Comparison of ENCODE assay signal across 9 cellular contexts in the genomic region with DNA sequence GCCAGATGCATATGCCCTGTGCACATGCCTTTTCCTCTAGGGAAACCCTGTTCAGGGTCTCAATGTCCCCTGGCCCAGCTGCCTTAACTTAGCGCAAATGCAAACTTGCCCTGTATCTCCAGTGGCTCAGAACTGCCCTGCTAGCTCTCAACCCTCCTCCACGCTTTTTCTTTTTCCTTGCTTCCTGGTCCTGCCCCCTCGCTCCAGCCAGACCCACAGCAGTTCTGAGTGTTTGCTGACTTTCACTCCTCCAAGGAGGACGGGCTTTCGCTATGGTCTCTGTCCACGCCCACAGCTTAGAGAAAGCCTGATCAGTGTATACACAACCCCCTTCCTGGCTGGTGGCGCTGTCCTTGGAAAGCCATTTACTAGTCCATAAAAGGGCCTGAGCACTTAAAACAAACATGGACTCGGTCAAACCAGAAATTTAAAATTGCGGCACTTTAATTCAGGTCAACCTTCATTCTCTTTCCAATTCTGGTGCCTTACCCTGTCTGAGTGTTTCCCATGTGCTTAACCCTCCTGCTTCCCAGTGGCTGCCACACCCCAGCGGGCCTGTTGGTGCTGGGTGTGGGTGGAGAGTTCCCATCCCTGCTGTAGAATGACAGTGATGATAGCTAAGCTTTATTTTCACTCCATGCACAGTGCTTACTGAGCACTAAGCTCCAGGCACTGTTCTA. TPM values are rescaled to one million over a fixed set of nuclear protein-coding genes. Genes with fewer than 3 reads are reported as not detected.
DNase-seq lines count a peak whose midpoint lies in the region; ATAC-seq and TF ChIP-seq lines count a peak whose summit lies in the region.
"Had no signal": no experiment of that assay in that cellular context is flagged by ENCODE, and none has a peak within 500 bp of the region (broad histone marks: within the 10 kb centered on the region; RNA-seq: fewer than 3 reads in every experiment).

No MANE protein-coding gene starts in this region.

- WGBS in body of pancreas, 2 donors, result 6 to 13% methylated on average over 10 of the region's 10 CpGs

- no peaks in the 10 kb centered on the region for H3K9me3 ChIP-seq in body of pancreas

- H3K9me3 Mint-ChIP-seq in chondrocyte (ENCODE audit: low read depth) (peaks cover 5% of the 10 kb centered on the region), glutamatergic neuron (ENCODE audit: unreplicated experiment) (no peaks in the 10 kb centered on the region)

- H3K27ac ChIP-seq in body of pancreas (peak overlapping the region; percentile 50 to 84 (median 80)), substantia nigra (ENCODE audit: low read depth, low read length, poor library complexity, severe bottlenecking) (peak overlapping the region; percentile 54)

- DNase-seq in HuH-7 (ENCODE audit: low spot score), result peak; percentile 78
- DNase-seq in body of pancreas, result peak; percentile 86 to 96 (median 94)
- peak; percentile 44 for DNase-seq in kidney epithelial cell (ENCODE audit: low read depth)
- peak in 8 of 49 donors; percentile 10 to 25 (median 18) for DNase-seq in substantia nigra (lab: John Stamatoyannopoulos, UW)
- DNase-seq in activated CD8-positive, alpha-beta memory T cell treated with anti-CD3 and anti-CD28 coated beads for 24 hours, result no peak
- no peak for DNase-seq in OCI-M1 (lab: John Stamatoyannopoulos, UW)
- no peak for DNase-seq in chondrocyte (ENCODE audit: low spot score)
- DNase-seq in glutamatergic neuron, result no peak
- DNase-seq: NCI-H526 treated with DMSO at 0.1 percent for 48 hours had no signal

- peak; percentile 29 to 80 (median 76) for TF ChIP-seq POLR2A in body of pancreas (IDR thresholded peaks at IDR 0.05)

- H3K36me3 ChIP-seq in body of pancreas (replicated peaks in 1 of 2; ENCODE audit: insufficient read depth in 1 of 2, low read depth in 2 of 2) (no peaks in the 10 kb centered on the region), kidney epithelial cell (ENCODE audit: control insufficient read depth, insufficient read depth, low read length) (no peaks in the 10 kb centered on the region)

- no peak overlapping the region for H3K4me3 Mint-ChIP-seq in chondrocyte (ENCODE audit: unreplicated experiment)
- no peak overlapping the region for H3K4me3 Mint-ChIP-seq in glutamatergic neuron (ENCODE audit: unreplicated experiment)

- peaks cover 41% of the 10 kb centered on the region for H3K4me1 ChIP-seq in body of pancreas

- H3K36me3 Mint-ChIP-seq in chondrocyte (ENCODE audit: low read depth) (no peaks in the 10 kb centered on the region), glutamatergic neuron (ENCODE audit: unreplicated experiment) (no peaks in the 10 kb centered on the region)

- ATAC-seq in body of pancreas, result peak; percentile 96

- H3K27me3 ChIP-seq in body of pancreas (no peaks in the 10 kb centered on the region), kidney epithelial cell (ENCODE audit: control insufficient read depth, insufficient read depth, low read length) (no peaks in the 10 kb centered on the region)

- TF ChIP-seq CTCF in body of pancreas (IDR thresholded peaks at IDR 0.05) (peak in 3 of 7 experiments; percentile 17 to 28 (median 22)), kidney epithelial cell (IDR thresholded peaks at IDR 0.05; ENCODE audit: insufficient read depth, low read length, poor library complexity, severe bottlenecking) (no peak), chondrocyte (IDR thresholded peaks at IDR 0.05) (no peak), glutamatergic neuron (IDR thresholded peaks at IDR 0.05; ENCODE audit: partially characterized antibody, unreplicated experiment) (no peak)

- H3K27me3 Mint-ChIP-seq in chondrocyte (ENCODE audit: low read depth) (no peaks in the 10 kb centered on the region), glutamatergic neuron (ENCODE audit: unreplicated experiment) (no peaks in the 10 kb centered on the region)

- H3K4me3 ChIP-seq in body of pancreas (no peak overlapping the region), kidney epithelial cell (ENCODE audit: low read depth, low read length) (no peak overlapping the region)

- intact Hi-C loops in body of pancreas (cut with DNase I), result no loop called here

- H3K4me1 Mint-ChIP-seq in chondrocyte (ENCODE audit: low read depth), result peaks cover 14% of the 10 kb centered on the region
- H3K4me1 Mint-ChIP-seq in glutamatergic neuron (ENCODE audit: low read depth, unreplicated experiment), result peaks cover 5% of the 10 kb centered on the region

- H3K27ac Mint-ChIP-seq in chondrocyte (ENCODE audit: unreplicated experiment) (no peak overlapping the region), glutamatergic neuron (ENCODE audit: unreplicated experiment) (no peak overlapping the region)

RNA-seq across cellular contexts. Expression of gene TMEM98, which starts 15.6 kb away (rescaled TPM):
- 10 to 100 TPM; 88.2 to 99.2 TPM for total RNA-seq in body of pancreas
- total RNA-seq in kidney epithelial cell, result 81.1 and 109 TPM in 2 replicates
- total RNA-seq in chondrocyte, result 65.0 to 75.4 TPM (median 68.8 TPM) in 3 replicates
- total RNA-seq in glutamatergic neuron (ENCODE audit: unreplicated experiment), result 62.3 TPM

RNA-seq across cellular contexts. Expression of gene MYO1D, which starts 35.4 kb away (rescaled TPM):
- total RNA-seq in body of pancreas (10 to 100 TPM; 21.4 to 48.3 TPM), kidney epithelial cell (95.5 and 98.1 TPM in 2 replicates), chondrocyte (96.5 to 113 TPM (median 107 TPM) in 3 replicates), glutamatergic neuron (ENCODE audit: unreplicated experiment) (5.3 TPM)

Comparison
In these comparisons a context has a peak if more than half of its experiments do, and no peak if none do; other contexts are left out.
1. DNase-seq: peak in HuH-7 (single experiment), body of pancreas (4 of 4) and kidney epithelial cell (single experiment); none in activated CD8-positive, alpha-beta memory T cell treated with anti-CD3 and anti-CD28 coated beads for 24 hours (single experiment), OCI-M1 (single experiment), chondrocyte (single experiment) and glutamatergic neuron (single experiment).